In the genomic region with DNA sequence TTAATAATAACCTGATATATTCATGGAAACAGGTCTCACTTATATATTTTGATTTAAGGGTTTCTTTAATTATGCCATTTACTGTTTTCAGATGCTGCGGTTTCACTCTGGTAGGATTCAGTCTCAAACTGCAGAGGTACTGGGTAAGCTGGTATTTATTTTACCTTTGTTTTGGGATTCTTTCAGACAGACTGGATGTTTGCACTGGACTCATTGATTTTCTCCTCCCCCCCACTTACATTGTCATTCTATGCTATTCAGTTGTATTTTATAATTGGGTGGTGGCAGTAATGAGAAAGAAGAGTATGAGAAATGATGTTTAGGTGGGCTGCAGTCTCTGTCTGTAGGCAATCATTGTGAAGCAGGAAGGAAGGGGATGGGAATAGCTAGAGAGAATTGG, we compare ENCODE assay signal across 15 cellular contexts.
"Had no signal": no experiment of that assay in that cellular context is flagged by ENCODE, and none has a peak within 500 bp of the region (broad histone marks: within the 10 kb centered on the region; RNA-seq: fewer than 3 reads in every experiment).

No MANE protein-coding gene starts in this region.

- H3K9me3 Mint-ChIP-seq: activated naive CD4-positive, alpha-beta T cell treated with anti-CD3 and anti-CD28 coated beads, Interleukin-2, amount 10 ng/mL, durations not matched to agents 7 days and 5 days; nephron had no signal

- H2AFZ ChIP-seq: hepatocyte had no signal

- H3K36me3 ChIP-seq: gastroesophageal sphincter, left ventricle myocardium inferior, stomach had no signal

- H3K9me3 ChIP-seq: gastroesophageal sphincter, left ventricle myocardium inferior, psoas muscle, stomach, testis had no signal

- H3K27ac Mint-ChIP-seq: activated naive CD4-positive, alpha-beta T cell treated with anti-CD3 and anti-CD28 coated beads, Interleukin-2, amount 10 ng/mL, durations not matched to agents 7 days and 5 days; nephron had no signal

- H3K4me3 ChIP-seq: gastroesophageal sphincter, hepatocyte, left ventricle myocardium inferior, psoas muscle, stomach, testis had no signal

- ATAC-seq: gastroesophageal sphincter, psoas muscle, sciatic nerve had no signal

- H3K27me3 ChIP-seq: gastroesophageal sphincter, stomach, testis had no signal

- H3K4me1 ChIP-seq: gastroesophageal sphincter, left ventricle myocardium inferior, psoas muscle had no signal

- H3K27ac ChIP-seq: gastroesophageal sphincter, hepatocyte, left ventricle myocardium inferior, psoas muscle, stomach, testis had no signal

- H3K36me3 Mint-ChIP-seq: activated naive CD4-positive, alpha-beta T cell treated with anti-CD3 and anti-CD28 coated beads, Interleukin-2, amount 10 ng/mL, durations not matched to agents 7 days and 5 days had no signal

- H3K4me3 Mint-ChIP-seq: activated naive CD4-positive, alpha-beta T cell treated with anti-CD3 and anti-CD28 coated beads, Interleukin-2, amount 10 ng/mL, durations not matched to agents 7 days and 5 days; nephron had no signal

- DNase-seq: activated CD4-positive, alpha-beta T cell treated with anti-CD3 and anti-CD28 coated beads, Interleukin-2, amount 50 U/mL, for 1 hour; activated T-cell treated with anti-CD3 and anti-CD28 coated beads, Interleukin-2, amount 50 U/mL, for 1 hour; erythroblast; kidney; left ventricle myocardium inferior; mesenchymal stem cell; psoas muscle; stomach; T-helper 9 cell; testis had no signal

- H3K4me2 ChIP-seq: hepatocyte had no signal

- H3K79me2 ChIP-seq: hepatocyte had no signal
